In genomic region chr19:18771328-18772242, GRCh38 we compare ENCODE assay signal across 13 cellular contexts. TPM values are rescaled to one million over a fixed set of nuclear protein-coding genes. Genes with fewer than 3 reads are reported as not detected.
DNase-seq lines count a peak whose midpoint lies in the region; ATAC-seq, FAIRE-seq and TF ChIP-seq lines count a peak whose summit lies in the region.
"Had no signal": no experiment of that assay in that cellular context is flagged by ENCODE, and none has a peak within 500 bp of the region (broad histone marks: within the 10 kb centered on the region; RNA-seq: fewer than 3 reads in every experiment).

No MANE protein-coding gene starts in this region.

- no peak for DNase-seq in A549 (ENCODE audit: low read depth in 1 of 2, low spot score in 1 of 2)
- DNase-seq in GM06990 (ENCODE audit: extremely low read depth, insufficient read length): no peak
- DNase-seq in epithelial cell of proximal tubule (ENCODE audit: low read depth): no peak
- DNase-seq in NCI-H2029 (lab: John Stamatoyannopoulos, UW): no peak
- DNase-seq in globus pallidus (ENCODE audit: low spot score): no peak
- no peak for DNase-seq in NCI-H2227 (lab: John Stamatoyannopoulos, UW; ENCODE audit: unreplicated experiment)
- DNase-seq: activated naive CD8-positive, alpha-beta T cell treated with anti-CD3 and anti-CD28 coated beads, Interleukin-2, amount 50 U/mL, for 24 hours; sigmoid colon had no signal

- no peak overlapping the region for H3K4me2 ChIP-seq in A549
- no peak overlapping the region for H3K4me2 ChIP-seq in OCI-LY1 (ENCODE audit: low read length)

- H4K20me1 ChIP-seq in OCI-LY1 (ENCODE audit: insufficient read depth, low read length): no peaks in the 10 kb centered on the region

- no peak for TF ChIP-seq EP300 in A549 (IDR thresholded peaks at IDR 0.05)

- H3F3A ChIP-seq in OCI-LY1 (ENCODE audit: insufficient read depth, low read length): no peaks in the 10 kb centered on the region

- H3K4me3 Mint-ChIP-seq in activated T-helper 17 cell treated with anti-CD3 and anti-CD28 coated beads, Interleukin-2, amount 50 U/mL, for 72 hours: no peak overlapping the region
- H3K4me3 Mint-ChIP-seq: activated naive CD8-positive, alpha-beta T cell treated with anti-CD3 and anti-CD28 coated beads, Interleukin-2, amount 50 U/mL, for 24 hours; memory B cell had no signal

- no peaks in the 10 kb centered on the region for H3K4me1 Mint-ChIP-seq in activated T-helper 17 cell treated with anti-CD3 and anti-CD28 coated beads, Interleukin-2, amount 50 U/mL, for 72 hours
- H3K4me1 Mint-ChIP-seq: memory B cell had no signal

- no peaks in the 10 kb centered on the region for H3K27me3 ChIP-seq in GM06990 (replicated peaks; ENCODE audit: control insufficient read depth, insufficient read depth, low read length)
- peaks cover 14% of the 10 kb centered on the region; the same call in 1 of the 2 replicates for H3K27me3 ChIP-seq in OCI-LY1 (ENCODE audit: insufficient read depth, low read length)
- H3K27me3 ChIP-seq: sigmoid colon had no signal

- H2AFZ ChIP-seq in OCI-LY1 (ENCODE audit: low read length): no peak overlapping the region

- no peak overlapping the region for H3K27ac Mint-ChIP-seq in activated T-helper 17 cell treated with anti-CD3 and anti-CD28 coated beads, Interleukin-2, amount 50 U/mL, for 72 hours
- H3K27ac Mint-ChIP-seq: activated naive CD8-positive, alpha-beta T cell treated with anti-CD3 and anti-CD28 coated beads, Interleukin-2, amount 50 U/mL, for 24 hours; memory B cell had no signal

- no peak for TF ChIP-seq CTCF in A549 (IDR thresholded peaks at IDR 0.05)
- peak; percentile 41 for TF ChIP-seq CTCF in GM06990 (IDR thresholded peaks at IDR 0.05; ENCODE audit: insufficient read depth, low read length, poor library complexity, severe bottlenecking)
- peak; percentile 59 for TF ChIP-seq CTCF in OCI-LY1 (IDR thresholded peaks at IDR 0.05; ENCODE audit: low read length)
- peak; percentile 24 for TF ChIP-seq CTCF in epithelial cell of proximal tubule (conservative IDR thresholded peaks at IDR 0.05; ENCODE audit: low read depth, low read length)

- CTCF ChIA-PET in A549 (lab: Yijun Ruan, JAX): interaction anchor here (0.7 to 1.8 kb wide), 4 partner anchors 9 to 73 kb away, joined by 3 to 6 read pairs (median 4); partner anchors contain the start of gene UPF1

- no peak overlapping the region for H3K4me3 ChIP-seq in A549
- H3K4me3 ChIP-seq in GM06990 (replicated peaks; ENCODE audit: low read depth, low read length): no peak overlapping the region
- H3K4me3 ChIP-seq in OCI-LY1 (ENCODE audit: low read depth, low read length, poor library complexity, severe bottlenecking): no peak overlapping the region
- H3K4me3 ChIP-seq in epithelial cell of proximal tubule (ENCODE audit: low read depth, low read length): no peak overlapping the region
- H3K4me3 ChIP-seq: sigmoid colon had no signal

- H3K9me3 ChIP-seq in A549: no peaks in the 10 kb centered on the region
- H3K9me3 ChIP-seq in OCI-LY1 (ENCODE audit: low read length): no peaks in the 10 kb centered on the region
- H3K9me3 ChIP-seq: sigmoid colon had no signal

- H3K4me1 ChIP-seq in A549 (peaks cover 9% of the 10 kb centered on the region), OCI-LY1 (ENCODE audit: insufficient read depth, low read length, severe bottlenecking) (no peaks in the 10 kb centered on the region)
- H3K4me1 ChIP-seq: sigmoid colon had no signal

- no peaks in the 10 kb centered on the region for H3K79me2 ChIP-seq in OCI-LY1 (ENCODE audit: insufficient read depth, low read length)

- no peak for FAIRE-seq in A549 (lab: Jason Lieb, UNC)

- TF ChIP-seq POLR2A in A549 (IDR thresholded peaks at IDR 0.05; ENCODE audit: low read length): no peak

- H3K9me3 Mint-ChIP-seq in activated T-helper 17 cell treated with anti-CD3 and anti-CD28 coated beads, Interleukin-2, amount 50 U/mL, for 72 hours: no peaks in the 10 kb centered on the region
- H3K9me3 Mint-ChIP-seq: activated naive CD8-positive, alpha-beta T cell treated with anti-CD3 and anti-CD28 coated beads, Interleukin-2, amount 50 U/mL, for 24 hours; memory B cell had no signal

- no peaks in the 10 kb centered on the region for H3K9me2 ChIP-seq in OCI-LY1 (ENCODE audit: low read depth, low read length)

- H3K36me3 ChIP-seq in GM06990 (ENCODE audit: control insufficient read depth, insufficient read depth, low read length) (no peaks in the 10 kb centered on the region), OCI-LY1 (ENCODE audit: insufficient read depth, low read length) (no peaks in the 10 kb centered on the region)

- H3K27me3 Mint-ChIP-seq in activated T-helper 17 cell treated with anti-CD3 and anti-CD28 coated beads, Interleukin-2, amount 50 U/mL, for 72 hours: no peaks in the 10 kb centered on the region
- H3K27me3 Mint-ChIP-seq: activated naive CD8-positive, alpha-beta T cell treated with anti-CD3 and anti-CD28 coated beads, Interleukin-2, amount 50 U/mL, for 24 hours; memory B cell had no signal

- peak in 1 of 2 experiments; percentile 28; a peak in 1 of 5 replicates for TF ChIP-seq RAD21 in A549 (conservative IDR thresholded peaks at IDR 0.05 in 1 of 2, IDR thresholded peaks at IDR 0.05 in 1 of 2)

- POLR2A ChIA-PET in A549 (lab: Yijun Ruan, JAX): no interaction called here

- ATAC-seq in A549: peak; percentile 36 to 48; a peak in 3 of 6 replicates
- no peak for ATAC-seq in activated T-helper 17 cell treated with anti-CD3 and anti-CD28 coated beads, Interleukin-2, amount 50 U/mL, for 72 hours (replicated peaks)
- ATAC-seq: activated naive CD8-positive, alpha-beta T cell treated with anti-CD3 and anti-CD28 coated beads, Interleukin-2, amount 50 U/mL, for 24 hours; esophagus mucosa had no signal

- WGBS in A549 (ENCODE audit: missing lambda C conversion rate): 90% methylated on average over 15 of the region's 36 CpGs

- H3K36me3 Mint-ChIP-seq in activated T-helper 17 cell treated with anti-CD3 and anti-CD28 coated beads, Interleukin-2, amount 50 U/mL, for 72 hours (ENCODE audit: low read depth): no peaks in the 10 kb centered on the region

- no peak overlapping the region for H3K9ac ChIP-seq in OCI-LY1 (ENCODE audit: low read length)

- H3K27ac ChIP-seq in A549 (no peak overlapping the region), OCI-LY1 (ENCODE audit: low read depth, low read length, poor library complexity, severe bottlenecking) (no peak overlapping the region)
- H3K27ac ChIP-seq: sigmoid colon had no signal

TF ChIP-seq in A549, 52 proteins besides CTCF, POLR2A, EP300 and RAD21 (continues in another document):
- TF ChIP-seq MAFK (IDR thresholded peaks at IDR 0.05; ENCODE audit: partially characterized antibody) (no peak), EHF (CRISPR knock-in tag; IDR thresholded peaks at IDR 0.05) (no peak), ELK1 (IDR thresholded peaks at IDR 0.05; ENCODE audit: low read depth, low read length) (no peak), ZFP36 (IDR thresholded peaks at IDR 0.05; ENCODE audit: borderline replicate concordance, partially characterized antibody) (no peak), HOXA7 (CRISPR knock-in tag; IDR thresholded peaks at IDR 0.05) (no peak), KDM1A (IDR thresholded peaks at IDR 0.05; ENCODE audit: low read depth) (no peak), TFCP2L1 (CRISPR knock-in tag; IDR thresholded peaks at IDR 0.05) (no peak), RNF2 (IDR thresholded peaks at IDR 0.05; ENCODE audit: borderline replicate concordance, low read depth) (no peak), USF2 (IDR thresholded peaks at IDR 0.05) (no peak), MYC (IDR thresholded peaks at IDR 0.05; ENCODE audit: borderline replicate concordance, low read length) (no peak), POLR2AphosphoS2 (conservative IDR thresholded peaks at IDR 0.05; ENCODE audit: low read length) (no peak), ZNF302 (CRISPR knock-in tag; IDR thresholded peaks at IDR 0.05) (no peak), SMC3 (IDR thresholded peaks at IDR 0.05) (no peak), PBX3 (IDR thresholded peaks at IDR 0.05) (no peak)

RNA-seq across cellular contexts. Expression of gene COMP, which starts 19.5 kb away (rescaled TPM):
- polyA plus RNA-seq in A549 (2011; rRNA removed) (not detected in 2 replicates), A549 (2017; fragmentation: RNase III; extraction: RNeasy Plus Mini Kit Qiagen cat#74134 plus additional on column Dnase treatment) (not detected in 3 replicates)
- 0.03 TPM in 1 of 2 replicates, not detected in the other for polyA plus RNA-seq in A549 (2012; cell fraction: cytosol; rRNA removed)
- polyA plus RNA-seq in A549 (2012; cell fraction: nucleus; rRNA removed): 0.10 TPM in 1 of 2 replicates, not detected in the other
- polyA minus RNA-seq in A549 (2011; rRNA and poly(A)+ RNA removed): not detected in 2 replicates
- not detected in 2 replicates for total RNA-seq in epithelial cell of proximal tubule
- not detected for total RNA-seq in activated T-helper 17 cell treated with anti-CD3 and anti-CD28 coated beads, Interleukin-2, amount 50 U/mL, for 72 hours
- total RNA-seq: NCI-H460 had no signal
